In the genomic region with DNA sequence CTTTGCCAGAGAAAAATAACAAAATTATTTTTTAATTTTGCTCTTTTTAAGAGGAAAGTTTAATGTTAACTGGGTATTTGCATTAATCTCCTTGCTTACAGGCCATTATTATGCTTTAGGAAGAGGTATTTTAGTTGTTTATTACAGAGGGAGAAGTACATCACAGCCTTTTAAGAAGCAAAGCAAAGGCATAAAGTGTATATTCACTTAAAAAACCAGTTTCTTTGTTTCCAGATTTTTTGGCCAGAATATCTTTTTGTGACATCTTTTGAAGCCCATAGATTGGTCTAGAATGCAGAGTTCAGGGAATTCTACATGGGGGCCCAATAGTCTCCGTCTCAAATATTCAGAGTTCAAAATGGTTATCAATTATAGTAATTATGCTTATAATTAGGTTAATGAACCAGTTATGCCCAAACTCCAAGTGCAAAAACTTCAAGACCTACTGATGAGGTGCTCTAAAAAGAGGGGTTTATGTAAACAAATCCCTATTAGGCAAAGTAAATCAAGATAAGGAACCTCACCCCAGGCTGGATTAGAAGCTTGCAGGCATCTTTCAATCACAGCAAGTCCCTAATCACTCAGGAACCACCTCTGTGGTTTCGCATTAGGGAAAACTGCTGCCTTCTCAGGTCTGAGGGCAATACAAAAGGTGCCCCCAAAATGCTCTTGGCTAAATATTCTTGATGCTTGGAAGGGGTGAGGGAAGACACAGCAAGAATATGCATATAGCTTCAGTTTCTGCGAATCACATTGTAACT, we compare ENCODE assay signal across 12 cellular contexts. TPM values are rescaled to one million over a fixed set of nuclear protein-coding genes. Genes with fewer than 3 reads are reported as not detected.
DNase-seq lines count a peak whose midpoint lies in the region; ATAC-seq and TF ChIP-seq lines count a peak whose summit lies in the region.
"Had no signal": no experiment of that assay in that cellular context is flagged by ENCODE, and none has a peak within 500 bp of the region (broad histone marks: within the 10 kb centered on the region; RNA-seq: fewer than 3 reads in every experiment).

No MANE protein-coding gene starts in this region.

- H3K27me3 ChIP-seq in SK-N-SH (ENCODE audit: insufficient read depth) (peaks cover 17% of the 10 kb centered on the region; the same call in 1 of the 2 replicates), WERI-Rb-1 (ENCODE audit: insufficient read depth, low read depth, severe bottlenecking) (no peaks in the 10 kb centered on the region)

- peak overlapping the region in 1 of 2 experiments; percentile 44; a peak in 1 of 4 replicates for H3K4me3 ChIP-seq in SK-N-SH (ENCODE audit: low read depth in 2 of 2, low read length in 1 of 2)
- H3K4me3 ChIP-seq in WERI-Rb-1 (ENCODE audit: low read depth, low read length): peak overlapping the region; percentile 82
- H3K4me3 ChIP-seq: MG63 had no signal

- H3K27ac ChIP-seq in SK-N-SH (ENCODE audit: low read depth in 2 of 2, low read length in 1 of 2): peak overlapping the region in 1 of 2 experiments; percentile 62; a peak in 2 of 4 replicates
- peak overlapping the region; percentile 98 for H3K27ac ChIP-seq in WERI-Rb-1
- H3K27ac ChIP-seq in temporal lobe (ENCODE audit: low read depth, low read length): peak overlapping the region; percentile 89
- H3K27ac ChIP-seq: psoas muscle had no signal

- H3K9me3 ChIP-seq in SK-N-SH (no peaks in the 10 kb centered on the region), WERI-Rb-1 (ENCODE audit: severe bottlenecking) (no peaks in the 10 kb centered on the region)
- H3K9me3 ChIP-seq: MG63, psoas muscle had no signal

- DNase-seq in SK-N-SH: peak; percentile 4
- peak; percentile 66 for DNase-seq in WERI-Rb-1
- DNase-seq in medulla oblongata (ENCODE audit: extremely low spot score): peak; percentile 48
- DNase-seq: HCEC 1CT, MG63, psoas muscle had no signal

- 69% methylated on average over 3 of the region's 3 CpGs for WGBS in SK-N-SH (ENCODE audit: low lambda C conversion rate)

- H3K4me2 ChIP-seq in SK-N-SH: no peak overlapping the region

- no peak overlapping the region for H3K9ac ChIP-seq in SK-N-SH

- CTCF ChIA-PET in SK-N-SH (lab: Yijun Ruan, JAX): interaction anchor here (0.9 kb wide), 1 partner anchor 9 kb away, joined by 3 read pairs; no protein-coding TSS in a partner anchor

- TF ChIP-seq RAD21 in SK-N-SH (IDR thresholded peaks at IDR 0.05; ENCODE audit: low read length): no peak

- peaks cover 0 to 10% of the 10 kb centered on the region in 2 experiments; a peak in 2 of 4 replicates for H3K4me1 ChIP-seq in SK-N-SH (ENCODE audit: control insufficient read depth in 1 of 2, insufficient read depth in 2 of 2, low read depth in 1 of 2, low read length in 1 of 2)

- no peaks in the 10 kb centered on the region for H3F3A ChIP-seq in SK-N-SH (replicated peaks; ENCODE audit: insufficient read depth)

- H3K9me2 ChIP-seq in SK-N-SH: no peaks in the 10 kb centered on the region

- no peak overlapping the region for H2AFZ ChIP-seq in SK-N-SH (ENCODE audit: low read depth)

- TF ChIP-seq CTCF in SK-N-SH (IDR thresholded peaks at IDR 0.05) (no peak), WERI-Rb-1 (IDR thresholded peaks at IDR 0.05; ENCODE audit: low read depth, low read length) (no peak)

- no peaks in the 10 kb centered on the region for H4K20me1 ChIP-seq in SK-N-SH (ENCODE audit: insufficient read depth)

- POLR2A ChIA-PET in SK-N-SH (lab: Yijun Ruan, JAX): no interaction called here

- H3K36me3 ChIP-seq in SK-N-SH (replicated peaks in 1 of 2; ENCODE audit: control insufficient read depth in 1 of 2, insufficient read depth in 2 of 2, low read length in 1 of 2) (no peaks in the 10 kb centered on the region), WERI-Rb-1 (0 out of 2 replicates have a peak, but pooled peaks cover 2% of the 10 kb centered on the region)
- H3K36me3 ChIP-seq: MG63 had no signal

- no peaks in the 10 kb centered on the region for H3K79me2 ChIP-seq in SK-N-SH (ENCODE audit: insufficient read depth)

- TF ChIP-seq EP300 in SK-N-SH (IDR thresholded peaks at IDR 0.05; ENCODE audit: borderline replicate concordance in 1 of 2, low read depth in 1 of 2, low read length in 1 of 2): no peak

- no peak for ATAC-seq in SK-N-SH treated with all-trans-retinoic acid at 6 μM for 48 hours
- ATAC-seq in HG02798 (IDR thresholded peaks at IDR 0.05; ENCODE audit: poor library complexity, unreplicated experiment): no peak
- no peak for ATAC-seq in HG03442 (IDR thresholded peaks at IDR 0.05; ENCODE audit: unreplicated experiment)
- ATAC-seq in GM18870 (IDR thresholded peaks at IDR 0.05; ENCODE audit: unreplicated experiment): no peak
- ATAC-seq: psoas muscle had no signal

TF ChIP-seq in SK-N-SH, 30 proteins besides CTCF, POLR2A, EP300 and RAD21:
- TF ChIP-seq RCOR1 (IDR thresholded peaks at IDR 0.05; ENCODE audit: low read length) (no peak), MXI1 (IDR thresholded peaks at IDR 0.05; ENCODE audit: low read depth, low read length) (no peak), POLR2AphosphoS5 (IDR thresholded peaks at IDR 0.05; ENCODE audit: low read depth, low read length) (no peak), SIN3A (IDR thresholded peaks at IDR 0.05; ENCODE audit: borderline replicate concordance, low read depth, low read length) (no peak), JUND (IDR thresholded peaks at IDR 0.05) (no peak), FOSL2 (IDR thresholded peaks at IDR 0.05; ENCODE audit: borderline replicate concordance, low read depth) (no peak), YY1 (IDR thresholded peaks at IDR 0.05; ENCODE audit: low read depth) (no peak)
- TF ChIP-seq, protein P1, sequence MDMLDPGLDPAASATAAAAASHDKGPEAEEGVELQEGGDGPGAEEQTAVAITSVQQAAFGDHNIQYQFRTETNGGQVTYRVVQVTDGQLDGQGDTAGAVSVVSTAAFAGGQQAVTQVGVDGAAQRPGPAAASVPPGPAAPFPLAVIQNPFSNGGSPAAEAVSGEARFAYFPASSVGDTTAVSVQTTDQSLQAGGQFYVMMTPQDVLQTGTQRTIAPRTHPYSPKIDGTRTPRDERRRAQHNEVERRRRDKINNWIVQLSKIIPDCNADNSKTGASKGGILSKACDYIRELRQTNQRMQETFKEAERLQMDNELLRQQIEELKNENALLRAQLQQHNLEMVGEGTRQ (IDR thresholded peaks at IDR 0.05; ENCODE audit: borderline replicate concordance, low read depth, low read length): no peak
- TF ChIP-seq, protein P2, sequence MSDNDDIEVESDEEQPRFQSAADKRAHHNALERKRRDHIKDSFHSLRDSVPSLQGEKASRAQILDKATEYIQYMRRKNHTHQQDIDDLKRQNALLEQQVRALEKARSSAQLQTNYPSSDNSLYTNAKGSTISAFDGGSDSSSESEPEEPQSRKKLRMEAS (IDR thresholded peaks at IDR 0.05; ENCODE audit: low read depth): no peak

TF ChIP-seq in SK-N-SH treated with all-trans-retinoic acid at 6 μM for 48 hours, 23 proteins besides CTCF, POLR2A, EP300 and RAD21 (continues in another document):
- no peak for TF ChIP-seq ZNF8 (CRISPR knock-in tag; IDR thresholded peaks at IDR 0.05)
- TF ChIP-seq ZC3H10 (CRISPR knock-in tag; IDR thresholded peaks at IDR 0.05): no peak
- TF ChIP-seq, protein P3, sequence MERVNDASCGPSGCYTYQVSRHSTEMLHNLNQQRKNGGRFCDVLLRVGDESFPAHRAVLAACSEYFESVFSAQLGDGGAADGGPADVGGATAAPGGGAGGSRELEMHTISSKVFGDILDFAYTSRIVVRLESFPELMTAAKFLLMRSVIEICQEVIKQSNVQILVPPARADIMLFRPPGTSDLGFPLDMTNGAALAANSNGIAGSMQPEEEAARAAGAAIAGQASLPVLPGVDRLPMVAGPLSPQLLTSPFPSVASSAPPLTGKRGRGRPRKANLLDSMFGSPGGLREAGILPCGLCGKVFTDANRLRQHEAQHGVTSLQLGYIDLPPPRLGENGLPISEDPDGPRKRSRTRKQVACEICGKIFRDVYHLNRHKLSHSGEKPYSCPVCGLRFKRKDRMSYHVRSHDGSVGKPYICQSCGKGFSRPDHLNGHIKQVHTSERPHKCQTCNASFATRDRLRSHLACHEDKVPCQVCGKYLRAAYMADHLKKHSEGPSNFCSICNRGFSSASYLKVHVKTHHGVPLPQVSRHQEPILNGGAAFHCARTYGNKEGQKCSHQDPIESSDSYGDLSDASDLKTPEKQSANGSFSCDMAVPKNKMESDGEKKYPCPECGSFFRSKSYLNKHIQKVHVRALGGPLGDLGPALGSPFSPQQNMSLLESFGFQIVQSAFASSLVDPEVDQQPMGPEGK (CRISPR knock-in tag; IDR thresholded peaks at IDR 0.05; ENCODE audit: borderline replicate concordance): no peak
- TF ChIP-seq PPARA (CRISPR knock-in tag; IDR thresholded peaks at IDR 0.05; ENCODE audit: borderline replicate concordance): no peak
- no peak for TF ChIP-seq ZNF565 (CRISPR knock-in tag; conservative IDR thresholded peaks at IDR 0.05; ENCODE audit: low read depth)
- no peak for TF ChIP-seq ZFP30 (CRISPR knock-in tag; IDR thresholded peaks at IDR 0.05)
- no peak for TF ChIP-seq ZFP3 (CRISPR knock-in tag; IDR thresholded peaks at IDR 0.05)
- TF ChIP-seq, protein P4, sequence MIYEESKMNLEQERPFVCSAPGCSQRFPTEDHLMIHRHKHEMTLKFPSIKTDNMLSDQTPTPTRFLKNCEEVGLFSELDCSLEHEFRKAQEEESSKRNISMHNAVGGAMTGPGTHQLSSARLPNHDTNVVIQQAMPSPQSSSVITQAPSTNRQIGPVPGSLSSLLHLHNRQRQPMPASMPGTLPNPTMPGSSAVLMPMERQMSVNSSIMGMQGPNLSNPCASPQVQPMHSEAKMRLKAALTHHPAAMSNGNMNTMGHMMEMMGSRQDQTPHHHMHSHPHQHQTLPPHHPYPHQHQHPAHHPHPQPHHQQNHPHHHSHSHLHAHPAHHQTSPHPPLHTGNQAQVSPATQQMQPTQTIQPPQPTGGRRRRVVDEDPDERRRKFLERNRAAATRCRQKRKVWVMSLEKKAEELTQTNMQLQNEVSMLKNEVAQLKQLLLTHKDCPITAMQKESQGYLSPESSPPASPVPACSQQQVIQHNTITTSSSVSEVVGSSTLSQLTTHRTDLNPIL (CRISPR knock-in tag; IDR thresholded peaks at IDR 0.05; ENCODE audit: low read depth): no peak
- no peak for TF ChIP-seq OSR1 (CRISPR knock-in tag; IDR thresholded peaks at IDR 0.05)
- TF ChIP-seq BACH2 (CRISPR knock-in tag; IDR thresholded peaks at IDR 0.05; ENCODE audit: borderline replicate concordance): no peak
- no peak for TF ChIP-seq CSDC2 (CRISPR knock-in tag; IDR thresholded peaks at IDR 0.05)

RNA-seq across cellular contexts. Expression of a gene that starts 1.4 kb away (rescaled TPM):
- polyA plus RNA-seq in SK-N-SH (2012; rRNA removed): 0.02 and 0.06 TPM in 2 replicates
- polyA plus RNA-seq in SK-N-SH (2012; cell fraction: cytosol; rRNA removed): 0.06 and 0.09 TPM in 2 replicates
- 0.01 and 0.14 TPM in 2 replicates for polyA plus RNA-seq in SK-N-SH (2012; cell fraction: nucleus; rRNA removed)
- total RNA-seq in temporal lobe: 102 TPM
- total RNA-seq: T-helper 2 cell treated with Interferon-gamma antibody and Interleukin-4, amounts not matched to agents 100 ng/mL and 5 ng/mL, for 36 hours had no signal

Comparison
In these comparisons a context has a peak if more than half of its experiments do, and no peak if none do; other contexts are left out.
1. DNase-seq: peak in every context shown above with its lines; median percentile 66 in WERI-Rb-1; 48 in medulla oblongata; 4 in SK-N-SH.